12 cellular contexts compared by ENCODE assay signal in the genomic region with DNA sequence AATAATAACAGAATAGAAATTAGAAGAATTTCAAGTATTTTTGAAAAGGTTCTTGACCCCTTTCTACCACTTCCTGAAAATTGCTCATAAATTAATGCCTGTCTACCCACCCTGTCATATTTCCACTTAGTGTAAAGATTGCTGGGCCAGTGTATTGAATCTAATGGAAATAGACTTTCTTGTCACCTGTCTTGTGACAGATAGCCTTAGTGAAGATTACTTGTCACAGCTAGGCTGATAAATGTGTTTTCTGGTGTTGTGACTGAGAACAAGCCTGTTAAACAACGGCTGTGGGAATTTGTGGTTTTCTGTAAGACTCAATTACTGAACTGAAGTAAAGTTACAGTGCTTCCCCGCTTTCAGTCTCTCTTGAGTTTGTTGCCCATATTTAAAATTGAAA. TPM values are rescaled to one million over a fixed set of nuclear protein-coding genes. Genes with fewer than 3 reads are reported as not detected.
DNase-seq lines count a peak whose midpoint lies in the region; ATAC-seq and TF ChIP-seq lines count a peak whose summit lies in the region.
"Had no signal": no experiment of that assay in that cellular context is flagged by ENCODE, and none has a peak within 500 bp of the region (broad histone marks: within the 10 kb centered on the region; RNA-seq: fewer than 3 reads in every experiment).

No MANE protein-coding gene starts in this region.

- 85 to 93% (median 86%) methylated on average over 2 of the region's 2 CpGs for WGBS in ovary, 3 donors

- no peaks in the 10 kb centered on the region for H3K9me3 ChIP-seq in ovary
- H3K9me3 ChIP-seq: lower lobe of right lung had no signal

- H3K36me3 Mint-ChIP-seq in activated T-cell treated with anti-CD3 and anti-CD28 coated beads, Interleukin-2, amount 50 U/mL, for 4 hours (ENCODE audit: insufficient read depth) = peaks cover 30% of the 10 kb centered on the region
- peaks cover 27% of the 10 kb centered on the region for H3K36me3 Mint-ChIP-seq in activated naive CD4-positive, alpha-beta T cell treated with anti-CD3 and anti-CD28 coated beads for 36 hours (ENCODE audit: low read depth)

- H3K36me3 ChIP-seq in ovary = no peaks in the 10 kb centered on the region

- no peaks in the 10 kb centered on the region for H3K27me3 ChIP-seq in ovary

- no peaks in the 10 kb centered on the region for H3K4me1 Mint-ChIP-seq in activated T-cell treated with anti-CD3 and anti-CD28 coated beads, Interleukin-2, amount 50 U/mL, for 4 hours (ENCODE audit: low read depth)
- H3K4me1 Mint-ChIP-seq in activated naive CD4-positive, alpha-beta T cell treated with anti-CD3 and anti-CD28 coated beads for 36 hours (ENCODE audit: low read depth) = peaks cover 3% of the 10 kb centered on the region
- H3K4me1 Mint-ChIP-seq: activated B cell treated with CpG ODN at 0.5 μM for 24 hours had no signal

- no peaks in the 10 kb centered on the region for H3K4me1 ChIP-seq in ovary (ENCODE audit: insufficient read depth)
- H3K4me1 ChIP-seq: lower lobe of right lung had no signal

- no peak for TF ChIP-seq EP300 in ovary (IDR thresholded peaks at IDR 0.05)

- intact Hi-C loops in ovary (cut with DNase I) = no loop called here
- intact Hi-C loops in activated naive CD4-positive, alpha-beta T cell treated with anti-CD3 and anti-CD28 coated beads for 36 hours (cut with micrococcal nuclease) = no loop called here

- no peak for TF ChIP-seq CTCF in ovary (IDR thresholded peaks at IDR 0.05)

- no peak for TF ChIP-seq POLR2A in ovary (IDR thresholded peaks at IDR 0.05)

- no peaks in the 10 kb centered on the region for H3K9me3 Mint-ChIP-seq in activated T-cell treated with anti-CD3 and anti-CD28 coated beads, Interleukin-2, amount 50 U/mL, for 4 hours
- H3K9me3 Mint-ChIP-seq in activated naive CD4-positive, alpha-beta T cell treated with anti-CD3 and anti-CD28 coated beads for 36 hours = no peaks in the 10 kb centered on the region
- H3K9me3 Mint-ChIP-seq: activated B cell treated with CpG ODN at 0.5 μM for 24 hours; activated naive CD8-positive, alpha-beta T cell treated with anti-CD3 and anti-CD28 coated beads, Interleukin-2, amount 50 U/mL, for 24 hours had no signal

- H3K4me3 Mint-ChIP-seq in activated T-cell treated with anti-CD3 and anti-CD28 coated beads, Interleukin-2, amount 50 U/mL, for 4 hours = no peak overlapping the region
- H3K4me3 Mint-ChIP-seq in activated naive CD4-positive, alpha-beta T cell treated with anti-CD3 and anti-CD28 coated beads for 36 hours = no peak overlapping the region
- H3K4me3 Mint-ChIP-seq: activated B cell treated with CpG ODN at 0.5 μM for 24 hours; activated naive CD8-positive, alpha-beta T cell treated with anti-CD3 and anti-CD28 coated beads, Interleukin-2, amount 50 U/mL, for 24 hours had no signal

- no peak overlapping the region for H3K27ac ChIP-seq in ovary
- H3K27ac ChIP-seq: lower lobe of right lung had no signal

- no peaks in the 10 kb centered on the region for H3K27me3 Mint-ChIP-seq in activated T-cell treated with anti-CD3 and anti-CD28 coated beads, Interleukin-2, amount 50 U/mL, for 4 hours (ENCODE audit: low read depth)
- no peaks in the 10 kb centered on the region for H3K27me3 Mint-ChIP-seq in activated naive CD4-positive, alpha-beta T cell treated with anti-CD3 and anti-CD28 coated beads for 36 hours (ENCODE audit: low read depth)
- H3K27me3 Mint-ChIP-seq: activated B cell treated with CpG ODN at 0.5 μM for 24 hours; activated naive CD8-positive, alpha-beta T cell treated with anti-CD3 and anti-CD28 coated beads, Interleukin-2, amount 50 U/mL, for 24 hours had no signal

- DNase-seq in astrocyte of the hippocampus (ENCODE audit: low read depth, low spot score) (peak; percentile 27), cortex of kidney (lab: John Stamatoyannopoulos, UW) (no peak), ovary (no peak)
- DNase-seq in activated T-cell treated with anti-CD3 and anti-CD28 coated beads, Interleukin-2, amount 50 U/mL, for 4 hours = no peak
- no peak for DNase-seq in activated naive CD4-positive, alpha-beta T cell treated with anti-CD3 and anti-CD28 coated beads for 36 hours
- DNase-seq: activated B cell treated with CpG ODN at 0.5 μM for 24 hours; activated naive CD8-positive, alpha-beta T cell treated with anti-CD3 and anti-CD28 coated beads, Interleukin-2, amount 50 U/mL, for 24 hours; KG1; lower lobe of right lung had no signal

- CTCF ChIA-PET in activated naive CD4-positive, alpha-beta T cell treated with anti-CD3 and anti-CD28 coated beads for 36 hours (lab: Charles Lee) = no interaction called here

- no peak overlapping the region for H3K4me3 ChIP-seq in ovary
- H3K4me3 ChIP-seq: lower lobe of right lung had no signal

- no peak overlapping the region for H3K27ac Mint-ChIP-seq in activated naive CD4-positive, alpha-beta T cell treated with anti-CD3 and anti-CD28 coated beads for 36 hours
- H3K27ac Mint-ChIP-seq: activated B cell treated with CpG ODN at 0.5 μM for 24 hours; activated naive CD8-positive, alpha-beta T cell treated with anti-CD3 and anti-CD28 coated beads, Interleukin-2, amount 50 U/mL, for 24 hours had no signal

- peak; percentile 65 for ATAC-seq in GM18502 (IDR thresholded peaks at IDR 0.05; ENCODE audit: poor library complexity, unreplicated experiment)
- ATAC-seq in GM21528 (IDR thresholded peaks at IDR 0.05; ENCODE audit: low FRiP score, unreplicated experiment) = peak; percentile 59
- peak; percentile 93 for ATAC-seq in HG03432 (IDR thresholded peaks at IDR 0.05; ENCODE audit: unreplicated experiment)
- ATAC-seq in activated T-cell treated with anti-CD3 and anti-CD28 coated beads, Interleukin-2, amount 50 U/mL, for 4 hours = no peak
- ATAC-seq: activated naive CD8-positive, alpha-beta T cell treated with anti-CD3 and anti-CD28 coated beads, Interleukin-2, amount 50 U/mL, for 24 hours; lower lobe of right lung had no signal

RNA-seq across cellular contexts. Expression of a gene that starts 37.0 kb away (rescaled TPM):
- total RNA-seq in activated T-cell treated with anti-CD3 and anti-CD28 coated beads, Interleukin-2, amount 50 U/mL, for 4 hours = 10 to 100 TPM; 34.9 to 37.3 (median 35.2) TPM
- 10 to 100 TPM; 42.5 to 60.3 (median 51.0) TPM for total RNA-seq in ovary
- polyA plus RNA-seq in ovary = 10 to 100 TPM; 24.4 to 29.3 TPM
- total RNA-seq in activated naive CD4-positive, alpha-beta T cell treated with anti-CD3 and anti-CD28 coated beads for 36 hours = 10 to 100 TPM; 35.3 to 35.4 TPM

Comparison
In these comparisons a context has a peak if more than half of its experiments do, and no peak if none do; other contexts are left out.
1. ATAC-seq: peak in GM18502 (single experiment), GM21528 (single experiment) and HG03432 (single experiment); none in activated T-cell treated with anti-CD3 and anti-CD28 coated beads, Interleukin-2, amount 50 U/mL, for 4 hours (0 of 2).